31 cellular contexts compared by ENCODE assay signal in the genomic region with DNA sequence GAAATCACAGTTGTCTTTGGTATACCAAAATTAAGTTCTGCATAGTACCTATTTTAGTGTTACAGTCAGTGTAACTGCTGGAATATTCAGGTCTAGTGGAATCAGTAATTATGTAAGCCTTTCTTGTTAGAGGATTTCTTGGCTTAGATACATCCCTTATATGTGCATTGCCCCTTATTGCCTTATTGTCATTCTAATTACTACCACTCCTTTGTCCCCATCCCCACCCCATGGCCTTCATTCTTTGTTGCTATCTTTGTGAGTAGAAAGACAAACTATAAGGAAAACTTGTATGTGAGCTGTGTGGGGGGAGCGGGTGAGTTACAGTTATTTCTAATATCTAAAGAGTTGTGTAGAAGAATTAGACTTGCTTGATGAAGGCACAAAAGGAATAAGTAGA. TPM values are rescaled to one million over a fixed set of nuclear protein-coding genes. Genes with fewer than 3 reads are reported as not detected.
"Had no signal": no experiment of that assay in that cellular context is flagged by ENCODE, and none has a peak within 500 bp of the region (broad histone marks: within the 10 kb centered on the region; RNA-seq: fewer than 3 reads in every experiment).

No MANE protein-coding gene starts in this region.

- H3K27ac ChIP-seq: colonic mucosa, esophagus squamous epithelium, heart right ventricle, left lung, parathyroid adenoma, prostate gland, right atrium auricular region, skin epidermis, spleen, testis, tibial artery, upper lobe of left lung had no signal

- H3K27me3 ChIP-seq: colonic mucosa, esophagus squamous epithelium, right atrium auricular region, spleen, testis, tibial artery, upper lobe of left lung had no signal

- H3K4me3 Mint-ChIP-seq: dendritic cell treated with granulocyte-macrophage colony-stimulating factor and Interleukin-4, amounts not matched to agents 40 ng/mL and 50 ng/mL, for 4 days; mesothelial cell of epicardium; naive B cell; natural killer cell treated with Interleukin-12 subunit alpha and Interleukin-12 subunit beta and Interleukin-15 and Interleukin-18, amount 100 ng/mL, for 72 hours; neural crest cell; stimulated activated memory B cell treated with anti-CD40 and anti-IgM and Interleukin-4, amounts not matched to agents 10 μg/mL and 1 μg/mL and 100 μg/mL, for 72 hours had no signal

- H3K36me3 ChIP-seq: colonic mucosa, esophagus squamous epithelium, heart right ventricle, left lung, prostate gland, right atrium auricular region, spleen, tibial artery, upper lobe of left lung had no signal

- ATAC-seq: heart right ventricle; left cardiac atrium; left lung; mucosa of descending colon; natural killer cell treated with Interleukin-12 subunit alpha and Interleukin-12 subunit beta and Interleukin-15 and Interleukin-18, amount 100 ng/mL, for 72 hours; stimulated activated memory B cell treated with anti-CD40 and anti-IgM and Interleukin-4, amounts not matched to agents 10 μg/mL and 1 μg/mL and 100 μg/mL, for 72 hours; stimulated activated naive CD8-positive, alpha-beta T cell treated with anti-CD3 and anti-CD28 coated beads, Interleukin-15, Interleukin-2, amounts not matched to agents 100 U/mL and 50 U/mL, for 24 hours had no signal

- H3K79me2 ChIP-seq: parathyroid adenoma had no signal

- DNase-seq: colonic mucosa; effector memory CD4-positive, alpha-beta T cell; esophagus squamous epithelium; foreskin melanocyte; glutamatergic neuron; heart right ventricle; hypothalamus; left cardiac atrium; left lung; mesenchymal stem cell; mucosa of descending colon; naive B cell; stimulated activated CD4-positive, alpha-beta T cell treated with anti-CD3 and anti-CD28 coated beads, Interleukin-4, amount 100 ng/mL, for 4 hours; stimulated activated naive CD8-positive, alpha-beta T cell treated with anti-CD3 and anti-CD28 coated beads, Interleukin-15, Interleukin-2, amounts not matched to agents 100 U/mL and 50 U/mL, for 24 hours; substantia nigra; testis; tibial artery; upper lobe of left lung had no signal

- H3K36me3 Mint-ChIP-seq: mesothelial cell of epicardium; naive B cell; natural killer cell treated with Interleukin-12 subunit alpha and Interleukin-12 subunit beta and Interleukin-15 and Interleukin-18, amount 100 ng/mL, for 72 hours; stimulated activated memory B cell treated with anti-CD40 and anti-IgM and Interleukin-4, amounts not matched to agents 10 μg/mL and 1 μg/mL and 100 μg/mL, for 72 hours had no signal

- H2AFZ ChIP-seq: parathyroid adenoma had no signal

- H3K9me3 Mint-ChIP-seq: dendritic cell treated with granulocyte-macrophage colony-stimulating factor and Interleukin-4, amounts not matched to agents 40 ng/mL and 50 ng/mL, for 4 days; mesothelial cell of epicardium; naive B cell; natural killer cell treated with Interleukin-12 subunit alpha and Interleukin-12 subunit beta and Interleukin-15 and Interleukin-18, amount 100 ng/mL, for 72 hours; stimulated activated memory B cell treated with anti-CD40 and anti-IgM and Interleukin-4, amounts not matched to agents 10 μg/mL and 1 μg/mL and 100 μg/mL, for 72 hours had no signal

- H3K27me3 Mint-ChIP-seq: dendritic cell treated with granulocyte-macrophage colony-stimulating factor and Interleukin-4, amounts not matched to agents 40 ng/mL and 50 ng/mL, for 4 days; natural killer cell treated with Interleukin-12 subunit alpha and Interleukin-12 subunit beta and Interleukin-15 and Interleukin-18, amount 100 ng/mL, for 72 hours; stimulated activated memory B cell treated with anti-CD40 and anti-IgM and Interleukin-4, amounts not matched to agents 10 μg/mL and 1 μg/mL and 100 μg/mL, for 72 hours had no signal

- H3K9ac ChIP-seq: parathyroid adenoma had no signal

- H3K4me3 ChIP-seq: colonic mucosa, esophagus squamous epithelium, heart right ventricle, left lung, mucosa of descending colon, prostate gland, right atrium auricular region, skin epidermis, spleen, testis, tibial artery, upper lobe of left lung had no signal

- FAIRE-seq: endothelial cell of umbilical vein, urothelium cell line had no signal

- H3K4me1 Mint-ChIP-seq: mesothelial cell of epicardium; naive B cell; stimulated activated memory B cell treated with anti-CD40 and anti-IgM and Interleukin-4, amounts not matched to agents 10 μg/mL and 1 μg/mL and 100 μg/mL, for 72 hours had no signal

- H3K9me3 ChIP-seq: colonic mucosa, esophagus squamous epithelium, heart right ventricle, left lung, mucosa of descending colon, prostate gland, right atrium auricular region, spleen, testis, tibial artery, upper lobe of left lung had no signal

- H3K4me1 ChIP-seq: colonic mucosa, esophagus squamous epithelium, heart right ventricle, left lung, parathyroid adenoma, prostate gland, right atrium auricular region, spleen, testis, tibial artery, upper lobe of left lung had no signal

- H3K27ac Mint-ChIP-seq: dendritic cell treated with granulocyte-macrophage colony-stimulating factor and Interleukin-4, amounts not matched to agents 40 ng/mL and 50 ng/mL, for 4 days; mesothelial cell of epicardium; naive B cell; natural killer cell treated with Interleukin-12 subunit alpha and Interleukin-12 subunit beta and Interleukin-15 and Interleukin-18, amount 100 ng/mL, for 72 hours; stimulated activated memory B cell treated with anti-CD40 and anti-IgM and Interleukin-4, amounts not matched to agents 10 μg/mL and 1 μg/mL and 100 μg/mL, for 72 hours had no signal

RNA-seq across cellular contexts. Expression of gene RPA4, which starts 36.9 kb away (rescaled TPM):
- total RNA-seq: epithelial cell of proximal tubule had no signal
